In genomic region chr3:12955651-12956315, GRCh38 we compare ENCODE assay signal across 11 cellular contexts.
DNase-seq lines count a peak whose midpoint lies in the region; ATAC-seq, FAIRE-seq and TF ChIP-seq lines count a peak whose summit lies in the region.
"Had no signal": no experiment of that assay in that cellular context is flagged by ENCODE, and none has a peak within 500 bp of the region (broad histone marks: within the 10 kb centered on the region; RNA-seq: fewer than 3 reads in every experiment).

No MANE protein-coding gene starts in this region.

- no peak for TF ChIP-seq POLR2A in K562 (conservative IDR thresholded peaks at IDR 0.05)

- H4K20me1 ChIP-seq in K562 (replicated peaks; ENCODE audit: control insufficient read depth, insufficient read depth, low read length), result peaks cover 3% of the 10 kb centered on the region

- no peaks in the 10 kb centered on the region for H3K9me3 ChIP-seq in K562 (replicated peaks; ENCODE audit: control insufficient read depth, insufficient read depth, low read depth, low read length)
- H3K9me3 ChIP-seq: neutrophil had no signal

- BruUV-seq in K562 (replicated peaks; lab: Mats Ljungman, UMichigan), result no TSS peak

- H3K9me3 Mint-ChIP-seq in IgD-negative memory B cell (no peaks in the 10 kb centered on the region), nephron progenitor cell (no peaks in the 10 kb centered on the region)
- no peaks in the 10 kb centered on the region for H3K9me3 Mint-ChIP-seq in stimulated activated naive B cell treated with anti-CD40 and anti-IgM and Interleukin-4, amounts not matched to agents 10 μg/mL and 1 μg/mL and 100 μg/mL, for 72 hours
- H3K9me3 Mint-ChIP-seq: GM23338 had no signal

- H3K27ac ChIP-seq in K562 (ENCODE audit: extremely low read depth, low read depth, low read length) (peak overlapping the region; percentile 20; the same call in 1 of the 3 replicates), layer of hippocampus (ENCODE audit: low read depth, low read length) (peak overlapping the region; percentile 31)

- H3K9ac ChIP-seq in K562 (ENCODE audit: insufficient read depth in 1 of 2, low read depth in 2 of 2, low read length in 2 of 2), result peak overlapping the region; percentile 13 to 87; a peak in 2 of 4 replicates

- POLR2A ChIA-PET in K562 (lab: Yijun Ruan, JAX), result interaction anchor here (1.4 kb wide), 1 partner anchor 8 kb away, joined by 3 read pairs; no protein-coding TSS in a partner anchor

- no peak for TF ChIP-seq RAD21 in K562 (CRISPR knock-in tag; conservative IDR thresholded peaks at IDR 0.05 in 1 of 2, IDR thresholded peaks at IDR 0.05 in 1 of 2)

- H3K4me3 Mint-ChIP-seq in IgD-negative memory B cell, result peak overlapping the region; percentile 59 to 90 (median 68)
- H3K4me3 Mint-ChIP-seq in stimulated activated naive B cell treated with anti-CD40 and anti-IgM and Interleukin-4, amounts not matched to agents 10 μg/mL and 1 μg/mL and 100 μg/mL, for 72 hours, result peak overlapping the region; percentile 41 to 43
- no peak overlapping the region for H3K4me3 Mint-ChIP-seq in nephron progenitor cell
- H3K4me3 Mint-ChIP-seq: GM23338 had no signal

- WGBS in K562 (ENCODE audit: insufficient coverage, low coverage, missing lambda C conversion rate), result 81% methylated on average over 14 of the region's 14 CpGs

- peak overlapping the region; percentile 18 to 92 (median 90) for H3K27ac Mint-ChIP-seq in IgD-negative memory B cell
- peak overlapping the region; percentile 89 for H3K27ac Mint-ChIP-seq in stimulated activated naive B cell treated with anti-CD40 and anti-IgM and Interleukin-4, amounts not matched to agents 10 μg/mL and 1 μg/mL and 100 μg/mL, for 72 hours
- H3K27ac Mint-ChIP-seq in nephron progenitor cell, result no peak overlapping the region
- H3K27ac Mint-ChIP-seq: GM23338 had no signal

- ATAC-seq in K562, result no peak
- ATAC-seq in stimulated activated naive B cell treated with anti-CD40 and anti-IgM and Interleukin-4, amounts not matched to agents 10 μg/mL and 1 μg/mL and 100 μg/mL, for 72 hours (replicated peaks), result no peak
- ATAC-seq in GM19324 (IDR thresholded peaks at IDR 0.05; ENCODE audit: low FRiP score, unreplicated experiment), result no peak
- ATAC-seq: GM23338 had no signal

- DNase-seq in K562 (ENCODE audit: extremely low read depth in 1 of 4, low spot score in 3 of 4), result peak in 1 of 4 experiments; percentile 38
- DNase-seq in stimulated activated naive B cell treated with anti-CD40 and anti-IgM and Interleukin-4, amounts not matched to agents 10 μg/mL and 1 μg/mL and 100 μg/mL, for 72 hours, result no peak
- no peak for DNase-seq in nephron progenitor cell
- DNase-seq in central memory CD4-positive, alpha-beta T cell, result no peak
- no peak for DNase-seq in NCI-H146 (lab: John Stamatoyannopoulos, UW)
- DNase-seq: activated CD4-positive, CD25-positive, alpha-beta regulatory T cell had no signal

- H3K36me3 ChIP-seq in K562 (ENCODE audit: control insufficient read depth, insufficient read depth, low read length), result peaks cover 17% of the 10 kb centered on the region

- no peak overlapping the region for H3K4me3 ChIP-seq in K562
- H3K4me3 ChIP-seq: GM23338 had no signal

- no peak for TF ChIP-seq CTCF in K562 (IDR thresholded peaks at IDR 0.05 in 2 of 3, conservative IDR thresholded peaks at IDR 0.05 in 1 of 3; ENCODE audit: insufficient read depth in 2 of 3, low read depth in 1 of 3, low read length in 3 of 3)
- no peak for TF ChIP-seq CTCF in nephron progenitor cell (IDR thresholded peaks at IDR 0.05)

- FAIRE-seq in K562 (lab: Jason Lieb, UNC), result peak; percentile 40

- 0 out of 2 replicates have a peak overlapping the region, but pooled peaks have one; percentile 12 for H3K4me2 ChIP-seq in K562 (ENCODE audit: insufficient read depth, low read length)
- H3K4me2 ChIP-seq: GM23338 had no signal

- H3K4me1 Mint-ChIP-seq in IgD-negative memory B cell, result peaks cover 48 to 65% (median 54%) of the 10 kb centered on the region in 3 donors
- peaks cover 74 to 96% of the 10 kb centered on the region in 2 donors for H3K4me1 Mint-ChIP-seq in stimulated activated naive B cell treated with anti-CD40 and anti-IgM and Interleukin-4, amounts not matched to agents 10 μg/mL and 1 μg/mL and 100 μg/mL, for 72 hours
- peaks cover 43% of the 10 kb centered on the region for H3K4me1 Mint-ChIP-seq in nephron progenitor cell

- H3K27me3 ChIP-seq in K562 (ENCODE audit: control insufficient read depth in 2 of 2, insufficient read depth in 2 of 2, low read length in 2 of 2) (no peaks in the 10 kb centered on the region), layer of hippocampus (ENCODE audit: control insufficient read depth, insufficient read depth, low read length) (no peaks in the 10 kb centered on the region)
- H3K27me3 ChIP-seq: neutrophil had no signal

- H3K36me3 Mint-ChIP-seq in IgD-negative memory B cell, result peaks cover 1% of the 10 kb centered on the region
- H3K36me3 Mint-ChIP-seq in stimulated activated naive B cell treated with anti-CD40 and anti-IgM and Interleukin-4, amounts not matched to agents 10 μg/mL and 1 μg/mL and 100 μg/mL, for 72 hours, result peaks cover 15 to 51% of the 10 kb centered on the region in 2 donors
- H3K36me3 Mint-ChIP-seq in nephron progenitor cell (ENCODE audit: low read depth), result no peaks in the 10 kb centered on the region

- H3K79me2 ChIP-seq in K562 (ENCODE audit: control insufficient read depth, insufficient read depth, low read length), result peaks cover 95% of the 10 kb centered on the region

- no peak for TF ChIP-seq EP300 in K562 (IDR thresholded peaks at IDR 0.05; ENCODE audit: low read length)

- in situ Hi-C loops in K562 (cut with MboI), result no loop called here

- intact Hi-C loops in K562 (cut with micrococcal nuclease), result no loop called here

- peaks cover 3% of the 10 kb centered on the region for H3K9me1 ChIP-seq in K562 (ENCODE audit: control insufficient read depth, insufficient read depth, low read length)

- H3K27me3 Mint-ChIP-seq in IgD-negative memory B cell, result no peaks in the 10 kb centered on the region
- H3K27me3 Mint-ChIP-seq in stimulated activated naive B cell treated with anti-CD40 and anti-IgM and Interleukin-4, amounts not matched to agents 10 μg/mL and 1 μg/mL and 100 μg/mL, for 72 hours, result no peaks in the 10 kb centered on the region
- peaks cover 12% of the 10 kb centered on the region for H3K27me3 Mint-ChIP-seq in nephron progenitor cell (ENCODE audit: low read depth, poor library complexity)

- H3K4me1 ChIP-seq in K562 (replicated peaks in 1 of 2; ENCODE audit: control insufficient read depth in 2 of 2, insufficient read depth in 2 of 2, low read length in 2 of 2), result peaks cover 86 to 95% of the 10 kb centered on the region in 2 experiments

- CTCF ChIA-PET in K562 (lab: Yijun Ruan, JAX; ENCODE audit: low intra/inter-chr PET ratio), result no interaction called here

- no peak overlapping the region for H2AFZ ChIP-seq in K562 (ENCODE audit: low read depth, low read length)
- H2AFZ ChIP-seq: GM23338 had no signal

TF ChIP-seq in K562, 482 proteins besides CTCF, POLR2A, EP300 and RAD21 (continues in another document):
- peak; percentile 33; the same call in 1 of the 2 replicates for TF ChIP-seq ARID1B (IDR thresholded peaks at IDR 0.05)
- TF ChIP-seq MAX (CRISPR knock-in tag; IDR thresholded peaks at IDR 0.05), result peak; percentile 52
- 0 out of 2 replicates have a peak, but pooled peaks have one; percentile 3 for TF ChIP-seq TEAD4 (IDR thresholded peaks at IDR 0.05; ENCODE audit: low read length)
- TF ChIP-seq TEAD4 (CRISPR knock-in tag; IDR thresholded peaks at IDR 0.05; ENCODE audit: borderline replicate concordance), result no peak
- TF ChIP-seq CBFA2T3 (IDR thresholded peaks at IDR 0.05), result peak; percentile 64
- no peak for TF ChIP-seq LEF1 (IDR thresholded peaks at IDR 0.05)
- TF ChIP-seq TCF3 (CRISPR knock-in tag; IDR thresholded peaks at IDR 0.05), result peak; percentile 52
- TF ChIP-seq NCOA4 (IDR thresholded peaks at IDR 0.05; ENCODE audit: partially characterized antibody), result no peak
- TF ChIP-seq HDAC2 (IDR thresholded peaks at IDR 0.05), result no peak
- TF ChIP-seq ARNT (IDR thresholded peaks at IDR 0.05), result 0 out of 4 replicates have a peak, but pooled peaks of 1 of the 2 experiments have one; percentile 26
- TF ChIP-seq TFAP4 (CRISPR knock-in tag; IDR thresholded peaks at IDR 0.05; ENCODE audit: borderline replicate concordance), result no peak
- no peak for TF ChIP-seq POU5F1 (IDR thresholded peaks at IDR 0.05; ENCODE audit: borderline replicate concordance, low read depth, low read length, partially characterized antibody)
